1 cellular context compared by ENCODE assay signal in the genomic region with DNA sequence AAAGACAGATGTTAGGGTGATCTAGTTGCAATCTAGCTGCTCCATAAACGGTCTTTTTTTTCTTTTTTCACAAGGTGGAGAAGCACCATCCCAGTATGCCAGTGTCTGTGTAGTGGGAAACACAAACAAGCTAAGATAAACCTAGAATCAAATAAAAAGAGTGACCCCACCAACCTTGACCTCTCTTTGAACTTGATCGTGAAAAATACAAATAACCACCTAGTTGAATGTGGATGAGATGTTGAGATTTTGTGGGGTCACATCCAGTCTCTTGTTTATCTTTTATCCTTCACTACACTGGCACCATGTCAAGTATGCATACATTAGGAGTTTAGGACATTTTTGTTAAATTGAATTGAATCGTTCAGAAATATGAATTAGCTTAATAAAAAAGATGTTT.
TF ChIP-seq lines count a peak whose summit lies in the region.

No MANE protein-coding gene starts in this region.

TF ChIP-seq in SK-N-SH treated with all-trans-retinoic acid at 6 μM for 48 hours, 23 proteins besides CTCF, POLR2A, EP300 and RAD21 (continued from another document):
- no peak for TF ChIP-seq CSRNP3 (CRISPR knock-in tag; IDR thresholded peaks at IDR 0.05)
- TF ChIP-seq, protein P1, sequence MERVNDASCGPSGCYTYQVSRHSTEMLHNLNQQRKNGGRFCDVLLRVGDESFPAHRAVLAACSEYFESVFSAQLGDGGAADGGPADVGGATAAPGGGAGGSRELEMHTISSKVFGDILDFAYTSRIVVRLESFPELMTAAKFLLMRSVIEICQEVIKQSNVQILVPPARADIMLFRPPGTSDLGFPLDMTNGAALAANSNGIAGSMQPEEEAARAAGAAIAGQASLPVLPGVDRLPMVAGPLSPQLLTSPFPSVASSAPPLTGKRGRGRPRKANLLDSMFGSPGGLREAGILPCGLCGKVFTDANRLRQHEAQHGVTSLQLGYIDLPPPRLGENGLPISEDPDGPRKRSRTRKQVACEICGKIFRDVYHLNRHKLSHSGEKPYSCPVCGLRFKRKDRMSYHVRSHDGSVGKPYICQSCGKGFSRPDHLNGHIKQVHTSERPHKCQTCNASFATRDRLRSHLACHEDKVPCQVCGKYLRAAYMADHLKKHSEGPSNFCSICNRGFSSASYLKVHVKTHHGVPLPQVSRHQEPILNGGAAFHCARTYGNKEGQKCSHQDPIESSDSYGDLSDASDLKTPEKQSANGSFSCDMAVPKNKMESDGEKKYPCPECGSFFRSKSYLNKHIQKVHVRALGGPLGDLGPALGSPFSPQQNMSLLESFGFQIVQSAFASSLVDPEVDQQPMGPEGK (CRISPR knock-in tag; IDR thresholded peaks at IDR 0.05; ENCODE audit: borderline replicate concordance) = no peak
- TF ChIP-seq BACH2 (CRISPR knock-in tag; IDR thresholded peaks at IDR 0.05; ENCODE audit: borderline replicate concordance) = no peak
- TF ChIP-seq ISL1 (CRISPR knock-in tag; IDR thresholded peaks at IDR 0.05) = peak; percentile 41; the same call in 1 of the 2 replicates
- TF ChIP-seq OSR1 (CRISPR knock-in tag; IDR thresholded peaks at IDR 0.05) = no peak
- TF ChIP-seq ZFP30 (CRISPR knock-in tag; IDR thresholded peaks at IDR 0.05) = no peak
